In the genomic region with DNA sequence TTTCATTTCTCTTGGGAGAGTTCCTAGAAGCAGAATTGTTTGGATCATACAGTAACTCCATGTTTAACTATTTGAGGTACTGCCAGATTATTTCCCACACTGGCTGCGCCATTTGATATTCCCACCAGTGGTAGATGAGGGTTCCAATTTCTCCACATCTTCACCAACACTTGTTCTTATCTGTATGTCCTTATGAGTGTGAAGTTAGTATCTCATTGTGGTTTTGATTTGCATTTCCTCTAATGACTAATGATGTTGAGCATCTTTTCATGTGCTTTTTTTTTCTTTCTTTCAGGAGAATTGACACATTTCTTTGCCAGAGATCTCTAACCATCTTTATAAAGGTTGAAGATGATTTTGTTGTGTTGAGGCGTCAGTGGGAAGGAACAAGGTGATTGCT, we compare ENCODE assay signal across 1 cellular context.
TF ChIP-seq lines count a peak whose summit lies in the region.

No MANE protein-coding gene starts in this region.

TF ChIP-seq in GM12878, 131 proteins besides CTCF, POLR2A, EP300 and RAD21 (continued from another document and continues in another):
- TF ChIP-seq, protein P1, sequence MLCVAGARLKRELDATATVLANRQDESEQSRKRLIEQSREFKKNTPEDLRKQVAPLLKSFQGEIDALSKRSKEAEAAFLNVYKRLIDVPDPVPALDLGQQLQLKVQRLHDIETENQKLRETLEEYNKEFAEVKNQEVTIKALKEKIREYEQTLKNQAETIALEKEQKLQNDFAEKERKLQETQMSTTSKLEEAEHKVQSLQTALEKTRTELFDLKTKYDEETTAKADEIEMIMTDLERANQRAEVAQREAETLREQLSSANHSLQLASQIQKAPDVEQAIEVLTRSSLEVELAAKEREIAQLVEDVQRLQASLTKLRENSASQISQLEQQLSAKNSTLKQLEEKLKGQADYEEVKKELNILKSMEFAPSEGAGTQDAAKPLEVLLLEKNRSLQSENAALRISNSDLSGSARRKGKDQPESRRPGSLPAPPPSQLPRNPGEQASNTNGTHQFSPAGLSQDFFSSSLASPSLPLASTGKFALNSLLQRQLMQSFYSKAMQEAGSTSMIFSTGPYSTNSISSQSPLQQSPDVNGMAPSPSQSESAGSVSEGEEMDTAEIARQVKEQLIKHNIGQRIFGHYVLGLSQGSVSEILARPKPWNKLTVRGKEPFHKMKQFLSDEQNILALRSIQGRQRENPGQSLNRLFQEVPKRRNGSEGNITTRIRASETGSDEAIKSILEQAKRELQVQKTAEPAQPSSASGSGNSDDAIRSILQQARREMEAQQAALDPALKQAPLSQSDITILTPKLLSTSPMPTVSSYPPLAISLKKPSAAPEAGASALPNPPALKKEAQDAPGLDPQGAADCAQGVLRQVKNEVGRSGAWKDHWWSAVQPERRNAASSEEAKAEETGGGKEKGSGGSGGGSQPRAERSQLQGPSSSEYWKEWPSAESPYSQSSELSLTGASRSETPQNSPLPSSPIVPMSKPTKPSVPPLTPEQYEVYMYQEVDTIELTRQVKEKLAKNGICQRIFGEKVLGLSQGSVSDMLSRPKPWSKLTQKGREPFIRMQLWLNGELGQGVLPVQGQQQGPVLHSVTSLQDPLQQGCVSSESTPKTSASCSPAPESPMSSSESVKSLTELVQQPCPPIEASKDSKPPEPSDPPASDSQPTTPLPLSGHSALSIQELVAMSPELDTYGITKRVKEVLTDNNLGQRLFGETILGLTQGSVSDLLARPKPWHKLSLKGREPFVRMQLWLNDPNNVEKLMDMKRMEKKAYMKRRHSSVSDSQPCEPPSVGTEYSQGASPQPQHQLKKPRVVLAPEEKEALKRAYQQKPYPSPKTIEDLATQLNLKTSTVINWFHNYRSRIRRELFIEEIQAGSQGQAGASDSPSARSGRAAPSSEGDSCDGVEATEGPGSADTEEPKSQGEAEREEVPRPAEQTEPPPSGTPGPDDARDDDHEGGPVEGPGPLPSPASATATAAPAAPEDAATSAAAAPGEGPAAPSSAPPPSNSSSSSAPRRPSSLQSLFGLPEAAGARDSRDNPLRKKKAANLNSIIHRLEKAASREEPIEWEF (IDR thresholded peaks at IDR 0.05; ENCODE audit: insufficient replicate concordance, low read depth, low read length): no peak
- TF ChIP-seq RAD51 (IDR thresholded peaks at IDR 0.05) (no peak), SMC3 (IDR thresholded peaks at IDR 0.05; ENCODE audit: borderline replicate concordance, low read length) (no peak), ZNF384 (IDR thresholded peaks at IDR 0.05; ENCODE audit: borderline replicate concordance, low read depth, low read length) (no peak), POLR2AphosphoS2 (IDR thresholded peaks at IDR 0.05; ENCODE audit: low read depth, low read length) (no peak), MEF2B (IDR thresholded peaks at IDR 0.05; ENCODE audit: partially characterized antibody, poor library complexity, severe bottlenecking) (no peak), SUZ12 (IDR thresholded peaks at IDR 0.05; ENCODE audit: unreplicated experiment) (no peak), RELA (IDR thresholded peaks at IDR 0.05; ENCODE audit: borderline replicate concordance, partially characterized antibody) (no peak), NBN (IDR thresholded peaks at IDR 0.05) (no peak), CHD1 (IDR thresholded peaks at IDR 0.05; ENCODE audit: low read depth, low read length) (no peak), EGR1 (IDR thresholded peaks at IDR 0.05; ENCODE audit: borderline replicate concordance in 1 of 2, low read depth in 2 of 2, low read length in 2 of 2) (no peak), HDAC6 (IDR thresholded peaks at IDR 0.05; ENCODE audit: unreplicated experiment) (no peak), POLR2AphosphoS5 (IDR thresholded peaks at IDR 0.05; ENCODE audit: low read length) (no peak), CBFB (IDR thresholded peaks at IDR 0.05; ENCODE audit: low read depth) (0 out of 2 replicates have a peak, but pooled peaks have one; percentile 30), CBX5 (IDR thresholded peaks at IDR 0.05; ENCODE audit: low read depth) (0 out of 2 replicates have a peak, but pooled peaks have one; percentile 37), TCF7 (IDR thresholded peaks at IDR 0.05; ENCODE audit: borderline replicate concordance) (peak; percentile 41), RCOR1 (conservative IDR thresholded peaks at IDR 0.05; ENCODE audit: low read depth, low read length) (no peak), STAT3 (IDR thresholded peaks at IDR 0.05; ENCODE audit: low read depth, low read length) (no peak), BACH1 (IDR thresholded peaks at IDR 0.05; ENCODE audit: borderline replicate concordance) (no peak), POU2F2 (IDR thresholded peaks at IDR 0.05; ENCODE audit: borderline replicate concordance, low read depth, low read length) (peak; percentile 86), FOXM1 (IDR thresholded peaks at IDR 0.05; ENCODE audit: low read depth, low read length) (peak; percentile 73; the same call in 1 of the 2 replicates), YBX1 (IDR thresholded peaks at IDR 0.05) (no peak), KAT2A (conservative IDR thresholded peaks at IDR 0.05; ENCODE audit: control insufficient read depth, low read depth, low read length) (no peak), PBX3 (IDR thresholded peaks at IDR 0.05; ENCODE audit: insufficient replicate concordance, low read depth, low read length) (no peak), NFIC (IDR thresholded peaks at IDR 0.05; ENCODE audit: low read depth, low read length) (peak; percentile 66), ATF2 (IDR thresholded peaks at IDR 0.05; ENCODE audit: low read length) (peak; percentile 82; the same call in 1 of the 2 replicates), GABPA (IDR thresholded peaks at IDR 0.05; ENCODE audit: low read depth) (no peak), EED (IDR thresholded peaks at IDR 0.05; ENCODE audit: low read depth) (peak; percentile 59; the same call in 1 of the 2 replicates), KLF5 (IDR thresholded peaks at IDR 0.05; ENCODE audit: partially characterized antibody) (no peak), SPI1 (IDR thresholded peaks at IDR 0.05; ENCODE audit: borderline replicate concordance, insufficient read depth, low read depth, low read length) (no peak), TCF3 (IDR thresholded peaks at IDR 0.05; ENCODE audit: borderline replicate concordance, insufficient read depth, low read depth, low read length) (no peak), WRNIP1 (IDR thresholded peaks at IDR 0.05; ENCODE audit: borderline replicate concordance, low read depth, low read length) (no peak), CEBPZ (IDR thresholded peaks at IDR 0.05; ENCODE audit: low read depth, low read length) (no peak), JUND (IDR thresholded peaks at IDR 0.05; ENCODE audit: low read depth, low read length) (no peak), TBL1XR1 (IDR thresholded peaks at IDR 0.05; ENCODE audit: low read depth, low read length) (no peak), DPF2 (IDR thresholded peaks at IDR 0.05) (no peak), HDAC2 (IDR thresholded peaks at IDR 0.05) (no peak), SMAD5 (IDR thresholded peaks at IDR 0.05; ENCODE audit: low read depth) (no peak), NR2C2 (IDR thresholded peaks at IDR 0.05; ENCODE audit: borderline replicate concordance, control insufficient read depth, insufficient read length, low read depth) (no peak), MAX (IDR thresholded peaks at IDR 0.05; ENCODE audit: low read depth, low read length) (no peak), ZZZ3 (IDR thresholded peaks at IDR 0.05; ENCODE audit: control insufficient read depth, insufficient read length, low read depth) (no peak), ZNF274 (IDR thresholded peaks at IDR 0.05; ENCODE audit: insufficient read depth, insufficient read length) (no peak), ZBED1 (IDR thresholded peaks at IDR 0.05; ENCODE audit: borderline replicate concordance) (peak; percentile 50; the same call in 1 of the 2 replicates), TCF12 (IDR thresholded peaks at IDR 0.05; ENCODE audit: low read depth, low read length) (no peak), RFX5 (IDR thresholded peaks at IDR 0.05; ENCODE audit: low read depth, low read length) (no peak), PKNOX1 (IDR thresholded peaks at IDR 0.05) (peak; percentile 38; the same call in 1 of the 2 replicates), STAT1 (conservative IDR thresholded peaks at IDR 0.05) (no peak), CREB1 (IDR thresholded peaks at IDR 0.05; ENCODE audit: low read depth) (peak; percentile 33; the same call in 1 of the 2 replicates), ELK1 (IDR thresholded peaks at IDR 0.05; ENCODE audit: low read depth, low read length) (no peak), SREBF1 (IDR thresholded peaks at IDR 0.05; ENCODE audit: low read length) (no peak), ETV6 (conservative IDR thresholded peaks at IDR 0.05 in 1 of 2, IDR thresholded peaks at IDR 0.05 in 1 of 2; ENCODE audit: borderline replicate concordance in 1 of 2, low read depth in 1 of 2) (peak in 1 of 2 experiments; percentile 95; a peak in 2 of 4 replicates)
